ENCODE assay signal across 21 cellular contexts in genomic region chr11:95219599-95219998, GRCh38. TPM values are rescaled to one million over a fixed set of nuclear protein-coding genes. Genes with fewer than 3 reads are reported as not detected.
DNase-seq lines count a peak whose midpoint lies in the region; ATAC-seq and TF ChIP-seq lines count a peak whose summit lies in the region.
"Had no signal": no experiment of that assay in that cellular context is flagged by ENCODE, and none has a peak within 500 bp of the region (broad histone marks: within the 10 kb centered on the region; RNA-seq: fewer than 3 reads in every experiment).

No MANE protein-coding gene starts in this region.

- H3K4me1 ChIP-seq in CD8-positive, alpha-beta T cell (ENCODE audit: insufficient read depth, low read length) = peaks cover 7% of the 10 kb centered on the region
- peaks cover 19% of the 10 kb centered on the region for H3K4me1 ChIP-seq in smooth muscle cell (ENCODE audit: low read depth)
- H3K4me1 ChIP-seq: BLaER1 had no signal

- CTCF ChIA-PET in CD8-positive, alpha-beta T cell (lab: Charles Lee) = no interaction called here

- POLR2A ChIA-PET in CD8-positive, alpha-beta T cell (lab: Charles Lee) = no interaction called here

- no peak overlapping the region for H3K4me3 Mint-ChIP-seq in activated T-cell treated with anti-CD3 and anti-CD28 coated beads, Interleukin-2, amount 50 U/mL, for 72 hours
- no peak overlapping the region for H3K4me3 Mint-ChIP-seq in CD8-positive, alpha-beta T cell
- H3K4me3 Mint-ChIP-seq: B cell; CD8-positive, alpha-beta memory T cell had no signal

- no peak for ATAC-seq in activated T-cell treated with anti-CD3 and anti-CD28 coated beads, Interleukin-2, amount 50 U/mL, for 72 hours (replicated peaks in 1 of 2)
- no peak for ATAC-seq in CD8-positive, alpha-beta T cell
- ATAC-seq: GM12878 had no signal

- peak overlapping the region; percentile 41 for H3K4me2 ChIP-seq in smooth muscle cell
- H3K4me2 ChIP-seq: BLaER1 had no signal

- 80% methylated on average over 3 of the region's 3 CpGs for WGBS in smooth muscle cell (ENCODE audit: low lambda C conversion rate)

- H3K36me3 Mint-ChIP-seq in activated T-cell treated with anti-CD3 and anti-CD28 coated beads, Interleukin-2, amount 50 U/mL, for 72 hours (ENCODE audit: insufficient read depth in 2 of 2) = peaks cover 0 to 3% of the 10 kb centered on the region in 2 donors
- H3K36me3 Mint-ChIP-seq in CD8-positive, alpha-beta T cell = peaks cover 7% of the 10 kb centered on the region

- H3K36me3 ChIP-seq in CD8-positive, alpha-beta T cell (ENCODE audit: insufficient read depth, low read length) = no peaks in the 10 kb centered on the region
- H3K36me3 ChIP-seq in smooth muscle cell (ENCODE audit: low read depth) = no peaks in the 10 kb centered on the region
- H3K36me3 ChIP-seq: BLaER1 had no signal

- H3K79me2 ChIP-seq in smooth muscle cell (ENCODE audit: low read depth) = peaks cover 98% of the 10 kb centered on the region

- no peak overlapping the region for H2AFZ ChIP-seq in smooth muscle cell (ENCODE audit: low read depth)
- H2AFZ ChIP-seq: GM23248 had no signal

- H3K4me3 ChIP-seq in CD8-positive, alpha-beta T cell (ENCODE audit: low read depth, low read length) = no peak overlapping the region
- H3K4me3 ChIP-seq in smooth muscle cell = no peak overlapping the region
- H3K4me3 ChIP-seq: BLaER1, GM12878, GM23248 had no signal

- peaks cover 6% of the 10 kb centered on the region for H3K4me1 Mint-ChIP-seq in activated T-cell treated with anti-CD3 and anti-CD28 coated beads, Interleukin-2, amount 50 U/mL, for 72 hours (ENCODE audit: low read depth)
- peaks cover 28% of the 10 kb centered on the region for H3K4me1 Mint-ChIP-seq in CD8-positive, alpha-beta T cell (ENCODE audit: low read depth)

- no peaks in the 10 kb centered on the region for H3K9me3 ChIP-seq in CD8-positive, alpha-beta T cell (ENCODE audit: low read length)
- no peaks in the 10 kb centered on the region for H3K9me3 ChIP-seq in smooth muscle cell (replicated peaks; ENCODE audit: low read depth)

- peaks cover 22% of the 10 kb centered on the region for H3F3A ChIP-seq in smooth muscle cell (ENCODE audit: low read depth)

- H3K9ac ChIP-seq in smooth muscle cell (ENCODE audit: low read depth) = no peak overlapping the region
- H3K9ac ChIP-seq: BLaER1, GM23248 had no signal

- peak overlapping the region; percentile 39 for H3K27ac Mint-ChIP-seq in activated T-cell treated with anti-CD3 and anti-CD28 coated beads, Interleukin-2, amount 50 U/mL, for 72 hours
- peak overlapping the region; percentile 30 for H3K27ac Mint-ChIP-seq in CD8-positive, alpha-beta T cell
- H3K27ac Mint-ChIP-seq: B cell; CD4-positive, CD25-positive, alpha-beta regulatory T cell; CD8-positive, alpha-beta memory T cell had no signal

- intact Hi-C loops in CD8-positive, alpha-beta T cell (cut with DNase I, micrococcal nuclease) = no loop called here

- H3K27ac ChIP-seq in CD8-positive, alpha-beta T cell (ENCODE audit: low read depth, low read length) = no peak overlapping the region
- H3K27ac ChIP-seq in smooth muscle cell (ENCODE audit: low read depth) = peak overlapping the region; percentile 75
- H3K27ac ChIP-seq: 22Rv1, BLaER1, C4-2B, GM23248 had no signal

- H3K27me3 Mint-ChIP-seq in activated T-cell treated with anti-CD3 and anti-CD28 coated beads, Interleukin-2, amount 50 U/mL, for 72 hours (ENCODE audit: low read depth) = no peaks in the 10 kb centered on the region
- H3K27me3 Mint-ChIP-seq in CD8-positive, alpha-beta T cell (ENCODE audit: low read depth) = no peaks in the 10 kb centered on the region
- H3K27me3 Mint-ChIP-seq: B cell; CD4-positive, CD25-positive, alpha-beta regulatory T cell; CD8-positive, alpha-beta memory T cell had no signal

- no peak for TF ChIP-seq CTCF in CD8-positive, alpha-beta T cell (IDR thresholded peaks at IDR 0.05)
- TF ChIP-seq CTCF in smooth muscle cell (IDR thresholded peaks at IDR 0.05; ENCODE audit: borderline replicate concordance, insufficient read depth, poor library complexity, severe bottlenecking) = no peak

- H4K20me1 ChIP-seq in smooth muscle cell (ENCODE audit: low read depth) = peaks cover 98% of the 10 kb centered on the region
- H4K20me1 ChIP-seq: BLaER1 had no signal

- DNase-seq in activated T-cell treated with anti-CD3 and anti-CD28 coated beads, Interleukin-2, amount 50 U/mL, for 72 hours = no peak
- no peak for DNase-seq in activated T-cell treated with anti-CD3 and anti-CD28 coated beads, Interleukin-2, amount 50 U/mL, for 1 hour
- no peak for DNase-seq in CD8-positive, alpha-beta T cell
- DNase-seq in left kidney (ENCODE audit: low read depth, low spot score) (peak; percentile 28), smooth muscle cell (lab: John Stamatoyannopoulos, UW; ENCODE audit: unreplicated experiment) (no peak)
- no peak for DNase-seq in activated effector memory CD4-positive, alpha-beta T cell treated with Interleukin-2 at 50 U/mL for 16 hours
- no peak for DNase-seq in activated CD4-positive, CD25-positive, alpha-beta regulatory T cell treated with anti-CD3 and anti-CD28 coated beads, Interleukin-2, amount 50 U/mL, for 72 hours
- DNase-seq: CD4-positive, CD25-positive, alpha-beta regulatory T cell; CD8-positive, alpha-beta memory T cell; DMS 273 treated with DMSO at 0.1 percent for 48 hours; DMS79; EL; GDM1; GM23248; H7; HCEC 1CT had no signal

- H3K27me3 ChIP-seq in CD8-positive, alpha-beta T cell (ENCODE audit: insufficient read depth, low read length) = no peaks in the 10 kb centered on the region
- no peaks in the 10 kb centered on the region for H3K27me3 ChIP-seq in smooth muscle cell (ENCODE audit: low read depth)
- H3K27me3 ChIP-seq: BLaER1 had no signal

- H3K9me3 Mint-ChIP-seq in activated T-cell treated with anti-CD3 and anti-CD28 coated beads, Interleukin-2, amount 50 U/mL, for 72 hours = peaks cover 0 to 2% of the 10 kb centered on the region in 2 donors
- no peaks in the 10 kb centered on the region for H3K9me3 Mint-ChIP-seq in CD8-positive, alpha-beta T cell
- H3K9me3 Mint-ChIP-seq: CD4-positive, CD25-positive, alpha-beta regulatory T cell; CD8-positive, alpha-beta memory T cell had no signal

RNA-seq across cellular contexts. Expression of gene SESN3, which starts 11.4 kb away (rescaled TPM):
- 10 to 100 TPM; 13.7 to 15.6 TPM for total RNA-seq in activated T-cell treated with anti-CD3 and anti-CD28 coated beads, Interleukin-2, amount 50 U/mL, for 72 hours
- 10 to 100 TPM; 30.9 to 31.5 TPM for total RNA-seq in CD8-positive, alpha-beta T cell
- total RNA-seq in smooth muscle cell = 374 and 429 TPM in 2 replicates
- polyA plus RNA-seq in smooth muscle cell = 20.4 and 30.9 TPM in 2 replicates

Comparison
In these comparisons a context has a peak if more than half of its experiments do, and no peak if none do; other contexts are left out.
1. RNA of gene SESN3, which starts 11.4 kb away (total RNA-seq): 374 to 429 TPM in smooth muscle cell; 30.9 to 31.5 TPM in CD8-positive, alpha-beta T cell and 13.7 to 15.6 TPM in activated T-cell treated with anti-CD3 and anti-CD28 coated beads, Interleukin-2, amount 50 U/mL, for 72 hours; every median in the first group is over 10 times any median in the second.